Comparison of ENCODE assay signal across 8 cellular contexts in the genomic region with DNA sequence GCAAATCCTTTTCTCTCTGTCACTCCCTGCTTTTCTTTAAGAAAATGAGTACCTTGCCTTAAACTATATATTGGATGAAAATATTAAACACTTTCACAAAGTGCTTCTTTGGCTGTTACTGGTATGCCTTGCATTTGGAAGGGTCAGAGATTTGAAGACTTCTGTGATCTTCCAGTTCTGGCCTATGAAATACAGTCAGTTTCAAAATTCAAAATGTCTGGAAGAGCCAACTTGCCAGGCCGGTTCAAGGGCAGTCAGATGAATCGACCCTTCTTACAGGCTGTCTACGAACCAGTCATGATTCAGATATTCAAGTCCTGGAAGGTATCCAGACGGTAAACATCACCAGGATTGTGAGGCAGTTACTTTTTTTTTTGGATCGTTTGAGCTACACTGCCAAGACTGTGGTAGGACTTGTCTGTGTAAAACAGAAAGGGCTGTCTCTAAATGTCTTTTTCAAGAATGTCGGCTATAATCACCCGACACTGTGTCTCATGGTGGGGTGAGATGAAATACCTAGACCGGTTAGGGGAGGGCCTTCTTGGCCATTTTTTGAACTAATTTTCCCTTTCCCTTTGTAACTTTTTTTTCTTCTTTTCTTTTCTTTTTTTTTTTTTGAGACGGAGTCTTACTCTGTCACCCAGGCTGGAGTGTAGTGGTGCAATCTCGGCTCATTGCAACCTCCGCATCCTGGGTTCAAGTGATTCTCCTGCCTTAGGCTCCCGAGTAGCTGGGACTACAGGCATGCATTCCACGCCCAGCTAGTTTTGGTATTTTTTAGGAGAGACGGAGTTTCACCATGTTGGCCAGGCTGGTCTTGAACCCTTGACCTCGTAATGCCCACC. TPM values are rescaled to one million over a fixed set of nuclear protein-coding genes. Genes with fewer than 3 reads are reported as not detected.
DNase-seq lines count a peak whose midpoint lies in the region; ATAC-seq, FAIRE-seq and TF ChIP-seq lines count a peak whose summit lies in the region.

No MANE protein-coding gene starts in this region.

- peak; percentile 98 for DNase-seq in Daoy (ENCODE audit: low read depth)
- DNase-seq in NCI-H2196 treated with DMSO at 0.1 percent for 48 hours (lab: John Stamatoyannopoulos, UW; ENCODE audit: unreplicated experiment), result peak; percentile 87
- DNase-seq in coronary artery (ENCODE audit: low spot score), result no peak
- DNase-seq in medulla oblongata (ENCODE audit: extremely low spot score), result peak; percentile 69
- DNase-seq in MV-4-11 (lab: John Stamatoyannopoulos, UW), result no peak
- DNase-seq in GM12891 (ENCODE audit: insufficient read length, low spot score), result no peak

- FAIRE-seq in GM12891 (lab: Jason Lieb, UNC), result no peak

- H3K27ac ChIP-seq in coronary artery (peak overlapping the region; percentile 81 to 99), urinary bladder (ENCODE audit: low read depth) (peak overlapping the region; percentile 85)

- H3K4me3 ChIP-seq in coronary artery (peak overlapping the region; percentile 59), urinary bladder (ENCODE audit: low read depth, low read length) (no peak overlapping the region)

- no peak for TF ChIP-seq CTCF in coronary artery (IDR thresholded peaks at IDR 0.05)

- WGBS in urinary bladder, result 26% methylated on average over 15 of the region's 15 CpGs

- no peaks in the 10 kb centered on the region for H3K36me3 ChIP-seq in urinary bladder (ENCODE audit: insufficient read depth)

- ATAC-seq in GM18868 (IDR thresholded peaks at IDR 0.05; ENCODE audit: unreplicated experiment), result no peak

- no peaks in the 10 kb centered on the region for H3K4me1 ChIP-seq in urinary bladder (ENCODE audit: insufficient read depth)

- TF ChIP-seq POLR2A in GM12891 (IDR thresholded peaks at IDR 0.05; ENCODE audit: low read depth, low read length), result no peak

TF ChIP-seq in GM12891, 5 proteins besides CTCF, POLR2A, EP300 and RAD21:
- no peak for TF ChIP-seq PAX5 (IDR thresholded peaks at IDR 0.05; ENCODE audit: insufficient read depth, low read length, severe bottlenecking)
- TF ChIP-seq TAF1 (IDR thresholded peaks at IDR 0.05; ENCODE audit: low read depth, low read length), result no peak
- no peak for TF ChIP-seq SPI1 (IDR thresholded peaks at IDR 0.05; ENCODE audit: low read depth, low read length)
- no peak for TF ChIP-seq POLR2AphosphoS5 (IDR thresholded peaks at IDR 0.05; ENCODE audit: low read depth, low read length)
- no peak for TF ChIP-seq POU2F2 (IDR thresholded peaks at IDR 0.05; ENCODE audit: low read depth, low read length)

RNA-seq across cellular contexts. Expression of a gene that starts 11.2 kb away (rescaled TPM):
- total RNA-seq in Daoy (2014; rRNA removed; shearing (Covaris generic)), result 124 and 199 TPM in 2 replicates
- 140 TPM for total RNA-seq in urinary bladder
- 304 TPM for polyA plus RNA-seq in urinary bladder
- polyA plus RNA-seq in GM12891 (2012; ENCODE audit: low read depth, missing spikeins), result 122 TPM

RNA-seq across cellular contexts. Expression of a gene that starts 39.7 kb away (rescaled TPM):
- 853 and 886 TPM in 2 replicates for total RNA-seq in Daoy (2014; rRNA removed; shearing (Covaris generic))
- total RNA-seq in urinary bladder, result 92.4 TPM
- 373 TPM for polyA plus RNA-seq in urinary bladder
- polyA plus RNA-seq in GM12891 (2012; ENCODE audit: low read depth, missing spikeins), result 367 TPM

RNA-seq across cellular contexts. Expression of a gene that starts 40.9 kb away (rescaled TPM):
- 0.11 TPM in 1 of 2 replicates, not detected in the other for total RNA-seq in Daoy (2014; rRNA removed; shearing (Covaris generic))
- 2.2 TPM for total RNA-seq in urinary bladder
- polyA plus RNA-seq in urinary bladder, result 1.9 TPM
- 123 TPM for polyA plus RNA-seq in GM12891 (2012; ENCODE audit: low read depth, missing spikeins)

Comparison
In these comparisons a context has a peak if more than half of its experiments do, and no peak if none do; other contexts are left out.
1. DNase-seq: peak in Daoy (single experiment), NCI-H2196 treated with DMSO at 0.1 percent for 48 hours (single experiment) and medulla oblongata (single experiment); none in coronary artery (single experiment), MV-4-11 (single experiment) and GM12891 (single experiment).